18 cellular contexts compared by ENCODE assay signal in genomic region chr16:72987480-72987901, GRCh38.
A peak's percentile ranks its signal among the peaks of the same experiment; 100 is the strongest.
DNase-seq lines count a peak whose midpoint lies in the region; ATAC-seq and TF ChIP-seq lines count a peak whose summit lies in the region.
"Had no signal": no experiment of that assay in that cellular context is flagged by ENCODE, and none has a peak within 500 bp of the region (broad histone marks: within the 10 kb centered on the region; RNA-seq: fewer than 3 reads in every experiment).

No MANE protein-coding gene starts in this region.

- no peak for TF ChIP-seq CTCF in coronary artery (IDR thresholded peaks at IDR 0.05)
- no peak for TF ChIP-seq CTCF in upper lobe of right lung (IDR thresholded peaks at IDR 0.05)

- H3K4me3 ChIP-seq in coronary artery (no peak overlapping the region), upper lobe of right lung (no peak overlapping the region)

- H3K4me1 ChIP-seq in upper lobe of right lung = peaks cover 57% of the 10 kb centered on the region

- intact Hi-C loops in upper lobe of right lung (cut with DNase I) = no loop called here

- DNase-seq in NCI-H345 (lab: John Stamatoyannopoulos, UW) = peak; percentile 4
- no peak for DNase-seq in NCI-H345 treated with DMSO at 0.1 percent for 48 hours (lab: John Stamatoyannopoulos, UW; ENCODE audit: unreplicated experiment)
- no peak for DNase-seq in coronary artery (ENCODE audit: low spot score)
- DNase-seq in mesenteric fat pad (ENCODE audit: low spot score) = peak; percentile 18
- DNase-seq in upper lobe of right lung = no peak
- DNase-seq in SIG-M5 treated with dmso at 0.1 percent for 504 hours (lab: John Stamatoyannopoulos, UW; ENCODE audit: unreplicated experiment) = no peak
- DNase-seq in COLO668 (lab: John Stamatoyannopoulos, UW; ENCODE audit: unreplicated experiment) = no peak
- no peak for DNase-seq in SKM-1 treated with dmso at 0.1 percent for 144 hours (lab: John Stamatoyannopoulos, UW; ENCODE audit: unreplicated experiment)
- DNase-seq: activated CD4-positive, alpha-beta T cell treated with anti-CD3 and anti-CD28 coated beads for 48 hours; activated CD8-positive, alpha-beta memory T cell treated with anti-CD3 and anti-CD28 coated beads, Interleukin-2, amount 50 U/mL, for 48 hours; activated gamma-delta T cell treated with Interleukin-2 at 50 U/mL for 16 hours; amniotic stem cell; cerebellar nuclear complex; effector memory CD8-positive, alpha-beta T cell; left ventricle myocardium superior; naive B cell; NCI-H510A treated with DMSO at 0.1 percent for 48 hours; T1000 had no signal

- peak overlapping the region; percentile 88 to 96 for H3K27ac ChIP-seq in coronary artery
- H3K27ac ChIP-seq in upper lobe of right lung = peak overlapping the region; percentile 78

- no peaks in the 10 kb centered on the region for H3K36me3 ChIP-seq in upper lobe of right lung

- no peak for ATAC-seq in upper lobe of right lung
- ATAC-seq: effector memory CD8-positive, alpha-beta T cell; left ventricle myocardium superior had no signal

- H3K9me3 ChIP-seq in upper lobe of right lung = no peaks in the 10 kb centered on the region

- no peaks in the 10 kb centered on the region for H3K27me3 ChIP-seq in upper lobe of right lung

Comparison
In these comparisons a context has a peak if more than half of its experiments do, and no peak if none do; other contexts are left out.
1. DNase-seq: peak in NCI-H345 (single experiment) and mesenteric fat pad (single experiment); none in NCI-H345 treated with DMSO at 0.1 percent for 48 hours (single experiment), coronary artery (single experiment), upper lobe of right lung (single experiment), SIG-M5 treated with dmso at 0.1 percent for 504 hours (single experiment), COLO668 (single experiment) and SKM-1 treated with dmso at 0.1 percent for 144 hours (single experiment).